Comparison of ENCODE assay signal across 2 cellular contexts in the genomic region with DNA sequence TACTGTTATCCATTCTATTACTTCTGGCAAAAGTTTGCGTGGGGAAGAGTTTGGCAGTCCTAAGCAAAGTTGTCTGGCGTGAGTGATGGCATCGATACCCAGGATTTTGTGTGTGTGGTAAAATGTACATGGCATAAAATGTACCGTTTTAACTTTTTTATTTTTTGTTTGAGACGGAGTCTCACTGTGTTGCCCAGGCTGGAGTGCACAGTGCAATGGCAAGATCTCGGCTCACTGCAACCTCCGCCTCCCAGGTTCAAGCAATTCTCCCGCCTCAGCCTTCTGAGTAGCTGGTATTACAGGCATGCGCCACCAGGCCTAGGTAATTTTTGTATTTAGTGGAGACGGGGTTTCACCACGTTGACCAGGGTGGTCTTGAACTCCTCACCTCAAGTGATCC.
TF ChIP-seq lines count a peak whose summit lies in the region.

No MANE protein-coding gene starts in this region.

TF ChIP-seq in HEK293, 187 proteins besides CTCF, POLR2A, EP300 and RAD21:
- TF ChIP-seq OSR2 (tag by site-specific recombination; IDR thresholded peaks at IDR 0.05), result no peak
- 0 out of 2 replicates have a peak, but pooled peaks have one; percentile 34 for TF ChIP-seq ZNF121 (tag by site-specific recombination; IDR thresholded peaks at IDR 0.05)

TF ChIP-seq in H1, 55 proteins besides CTCF, POLR2A, EP300 and RAD21:
- TF ChIP-seq, protein P1, sequence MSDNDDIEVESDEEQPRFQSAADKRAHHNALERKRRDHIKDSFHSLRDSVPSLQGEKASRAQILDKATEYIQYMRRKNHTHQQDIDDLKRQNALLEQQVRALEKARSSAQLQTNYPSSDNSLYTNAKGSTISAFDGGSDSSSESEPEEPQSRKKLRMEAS (IDR thresholded peaks at IDR 0.05), result 0 out of 2 replicates have a peak, but pooled peaks have one; percentile 28
- TF ChIP-seq EZH2 (IDR thresholded peaks at IDR 0.05; ENCODE audit: low read depth, low read length, severe bottlenecking), result no peak
